In genomic region chr1:66540434-66541032, GRCh38 we compare ENCODE assay signal across 12 cellular contexts. TPM values are rescaled to one million over a fixed set of nuclear protein-coding genes. Genes with fewer than 3 reads are reported as not detected.
A peak's percentile ranks its signal among the peaks of the same experiment; 100 is the strongest.
DNase-seq lines count a peak whose midpoint lies in the region; ATAC-seq and TF ChIP-seq lines count a peak whose summit lies in the region.
"Had no signal": no experiment of that assay in that cellular context is flagged by ENCODE, and none has a peak within 500 bp of the region (broad histone marks: within the 10 kb centered on the region; RNA-seq: fewer than 3 reads in every experiment).

No MANE protein-coding gene starts in this region.

- H4K20me1 ChIP-seq in IMR-90 (ENCODE audit: insufficient read depth, low read length): peaks cover 27% of the 10 kb centered on the region; the same call in 1 of the 2 replicates

- DNase-seq in ACHN (peak; percentile 2), IMR-90 (peak; percentile 72), choroid plexus epithelial cell (ENCODE audit: low read depth) (peak; percentile 89), kidney tubule cell (ENCODE audit: low spot score) (peak; percentile 86), left lung (no peak), HuH-7.5 (ENCODE audit: low spot score) (no peak), mucosa of descending colon (no peak)
- no peak for DNase-seq in activated naive CD8-positive, alpha-beta T cell treated with anti-CD3 and anti-CD28 coated beads, Interleukin-2, amount 50 U/mL, for 24 hours
- DNase-seq: activated CD4-positive, alpha-beta T cell treated with anti-CD3 and anti-CD28 coated beads for 4 hours; NCI-H2171 treated with DMSO at 0.1 percent for 48 hours; posterior cingulate gyrus had no signal

- H2BK5ac ChIP-seq in IMR-90 (ENCODE audit: low read depth, low read length, poor library complexity, severe bottlenecking): peak overlapping the region; percentile 96

- H3K27me3 ChIP-seq in IMR-90 (ENCODE audit: control insufficient read depth, insufficient read depth, low read length): no peaks in the 10 kb centered on the region
- no peaks in the 10 kb centered on the region for H3K27me3 ChIP-seq in left lung

- peak overlapping the region; percentile 87 for H3K23ac ChIP-seq in IMR-90 (ENCODE audit: low read depth, low read length)

- peak; percentile 56 for TF ChIP-seq POLR2A in IMR-90 (IDR thresholded peaks at IDR 0.05; ENCODE audit: low read depth, low read length)

- H4K5ac ChIP-seq in IMR-90 (ENCODE audit: low read depth, low read length): peak overlapping the region; percentile 75; the same call in 1 of the 2 replicates

- no peak for TF ChIP-seq CTCF in IMR-90 (conservative IDR thresholded peaks at IDR 0.05; ENCODE audit: low read depth, low read length)
- no peak for TF ChIP-seq CTCF in choroid plexus epithelial cell (conservative IDR thresholded peaks at IDR 0.05; ENCODE audit: low read depth, low read length)
- no peak for TF ChIP-seq CTCF in left lung (IDR thresholded peaks at IDR 0.05)
- no peak for TF ChIP-seq CTCF in mucosa of descending colon (IDR thresholded peaks at IDR 0.05)

- H3K4me3 ChIP-seq in IMR-90 (ENCODE audit: insufficient read depth, low read depth, low read length): peak overlapping the region; percentile 6; the same call in 1 of the 2 replicates
- no peak overlapping the region for H3K4me3 ChIP-seq in choroid plexus epithelial cell (ENCODE audit: low read depth, low read length)
- no peak overlapping the region for H3K4me3 ChIP-seq in left lung
- no peak overlapping the region for H3K4me3 ChIP-seq in mucosa of descending colon

- peak overlapping the region; percentile 86 for H2BK20ac ChIP-seq in IMR-90 (ENCODE audit: low read depth, low read length)

- peak overlapping the region; percentile 80 for H4K91ac ChIP-seq in IMR-90 (ENCODE audit: insufficient read depth, low read depth, low read length)

- H3K4me3 Mint-ChIP-seq in activated naive CD8-positive, alpha-beta T cell treated with anti-CD3 and anti-CD28 coated beads, Interleukin-2, amount 50 U/mL, for 24 hours: no peak overlapping the region
- H3K4me3 Mint-ChIP-seq: type B pancreatic cell had no signal

- no peak overlapping the region for H3K27ac Mint-ChIP-seq in activated naive CD8-positive, alpha-beta T cell treated with anti-CD3 and anti-CD28 coated beads, Interleukin-2, amount 50 U/mL, for 24 hours
- H3K27ac Mint-ChIP-seq: type B pancreatic cell had no signal

- peaks cover 23% of the 10 kb centered on the region for H3K9me1 ChIP-seq in IMR-90 (ENCODE audit: insufficient read depth, low read length)

- H3K36me3 Mint-ChIP-seq in activated naive CD8-positive, alpha-beta T cell treated with anti-CD3 and anti-CD28 coated beads, Interleukin-2, amount 50 U/mL, for 24 hours (ENCODE audit: low read depth): no peaks in the 10 kb centered on the region
- H3K36me3 Mint-ChIP-seq: type B pancreatic cell had no signal

- H3K27me3 Mint-ChIP-seq in activated naive CD8-positive, alpha-beta T cell treated with anti-CD3 and anti-CD28 coated beads, Interleukin-2, amount 50 U/mL, for 24 hours: peaks cover 6% of the 10 kb centered on the region

- no peak for TF ChIP-seq RAD21 in IMR-90 (IDR thresholded peaks at IDR 0.05; ENCODE audit: low read length)

- H3K27ac ChIP-seq in IMR-90 (ENCODE audit: insufficient read depth, low read length) (peak overlapping the region; percentile 73; the same call in 1 of the 2 replicates), left lung (no peak overlapping the region)

- no peak overlapping the region for H2AFZ ChIP-seq in IMR-90 (replicated peaks; ENCODE audit: low read length, poor library complexity)

- peak overlapping the region; percentile 59 for H3K56ac ChIP-seq in IMR-90 (ENCODE audit: extremely low read depth, insufficient read depth, low read length)

- ATAC-seq in IMR-90 (ENCODE audit: low read depth): peak; percentile 18
- no peak for ATAC-seq in left lung
- no peak for ATAC-seq in activated naive CD8-positive, alpha-beta T cell treated with anti-CD3 and anti-CD28 coated beads, Interleukin-2, amount 50 U/mL, for 24 hours
- no peak for ATAC-seq in mucosa of descending colon

- peaks cover 11 to 52% of the 10 kb centered on the region in 2 experiments; a peak in 3 of 4 replicates for H3K79me1 ChIP-seq in IMR-90 (ENCODE audit: low read depth in 1 of 2, low read length in 2 of 2)

- peak overlapping the region; percentile 59 for H3K14ac ChIP-seq in IMR-90 (replicated peaks; ENCODE audit: low read depth, low read length)

- POLR2A ChIA-PET in IMR-90 (lab: Charles Lee; ENCODE audit: unreplicated experiment): interaction anchor here (0.5 to 1.4 kb wide), 4 partner anchors 9 to 272 kb away, joined by 3 to 4 read pairs (median 3); no protein-coding TSS in a partner anchor

- peak overlapping the region; percentile 85 for H3K4ac ChIP-seq in IMR-90 (ENCODE audit: low read depth, low read length)

- intact Hi-C loops in IMR-90 (cut with micrococcal nuclease) (no loop called here), left lung (cut with DNase I) (no loop called here), mucosa of descending colon (cut with DNase I, micrococcal nuclease) (no loop called here)

- CTCF ChIA-PET in IMR-90 (lab: Yijun Ruan, JAX): interaction anchor here (1.0 kb wide), 1 partner anchor 78 kb away, joined by 3 read pairs; no protein-coding TSS in a partner anchor

- H3K4me1 Mint-ChIP-seq in activated naive CD8-positive, alpha-beta T cell treated with anti-CD3 and anti-CD28 coated beads, Interleukin-2, amount 50 U/mL, for 24 hours: no peaks in the 10 kb centered on the region

- WGBS in IMR-90 (ENCODE audit: extremely low coverage in 2 of 2, insufficient read length in 1 of 2), 2 experiments: 3% methylated on average over 3 of the region's 3 CpGs; no CpG with 5 or more reads in 1 of the 2 experiments

- no TSS peak for BruUV-seq in IMR-90 (replicated peaks; lab: Mats Ljungman, UMichigan)

- no peaks in the 10 kb centered on the region for H3K9me3 ChIP-seq in IMR-90 (ENCODE audit: control insufficient read depth, insufficient read depth, low read length)
- H3K9me3 ChIP-seq in left lung: no peaks in the 10 kb centered on the region
- no peaks in the 10 kb centered on the region for H3K9me3 ChIP-seq in mucosa of descending colon

- peak overlapping the region; percentile 63; the same call in 1 of the 3 replicates for H2BK15ac ChIP-seq in IMR-90 (ENCODE audit: low read depth, low read length)

- peak overlapping the region; percentile 96 for H2BK120ac ChIP-seq in IMR-90 (ENCODE audit: low read depth, low read length)

- H2AK9ac ChIP-seq in IMR-90 (replicated peaks; ENCODE audit: low read depth, low read length, poor library complexity): no peak overlapping the region

- H3K9ac ChIP-seq in IMR-90 (ENCODE audit: low read depth, low read length): peak overlapping the region; percentile 12; the same call in 1 of the 2 replicates

- H2AK5ac ChIP-seq in IMR-90 (ENCODE audit: low read depth, low read length): peak overlapping the region; percentile 16; the same call in 1 of the 2 replicates

- in situ Hi-C loops in ACHN (cut with HindIII; ENCODE audit: low pct_ligation_motif_present, low pct_unique_long_range_greater_than_20kb, low sequenced_read_pairs) (no loop called here), IMR-90 (cut with MboI; ENCODE audit: low sequenced_read_pairs) (loop anchor here (25.0 kb wide), 1 partner anchor 397 kb away; no protein-coding TSS in a partner anchor)

- H3K4me1 ChIP-seq in IMR-90 (ENCODE audit: control insufficient read depth, insufficient read depth, low read length): peaks cover 34% of the 10 kb centered on the region
- peaks cover 0 to 5% of the 10 kb centered on the region in 2 donors for H3K4me1 ChIP-seq in left lung
- no peaks in the 10 kb centered on the region for H3K4me1 ChIP-seq in mucosa of descending colon (ENCODE audit: low read depth)

- H4K8ac ChIP-seq in IMR-90 (ENCODE audit: low read depth in 2 of 2, low read length in 2 of 2): peak overlapping the region; percentile 32 to 87

- peaks cover 29% of the 10 kb centered on the region for H3K36me3 ChIP-seq in IMR-90 (ENCODE audit: control insufficient read depth, insufficient read depth, low read length)
- H3K36me3 ChIP-seq in left lung: no peaks in the 10 kb centered on the region
- H3K36me3 ChIP-seq in mucosa of descending colon (ENCODE audit: low read depth): no peaks in the 10 kb centered on the region

- dilution Hi-C loops in IMR-90 (cut with HindIII; ENCODE audit: low sequenced_read_pairs, unreplicated experiment): no loop called here

- peak overlapping the region; percentile 96 for H3K18ac ChIP-seq in IMR-90 (ENCODE audit: low read depth, low read length)

- H3K9me3 Mint-ChIP-seq in activated naive CD8-positive, alpha-beta T cell treated with anti-CD3 and anti-CD28 coated beads, Interleukin-2, amount 50 U/mL, for 24 hours: no peaks in the 10 kb centered on the region
- H3K9me3 Mint-ChIP-seq: type B pancreatic cell had no signal

- H3K4me2 ChIP-seq in IMR-90 (ENCODE audit: low read depth, low read length): peak overlapping the region; percentile 68

TF ChIP-seq in IMR-90, 13 proteins besides CTCF, POLR2A, EP300 and RAD21:
- TF ChIP-seq RFX5 (IDR thresholded peaks at IDR 0.05; ENCODE audit: low read depth, low read length) (no peak), SMC3 (IDR thresholded peaks at IDR 0.05; ENCODE audit: low read depth, low read length) (no peak), BHLHE40 (IDR thresholded peaks at IDR 0.05; ENCODE audit: low read depth, low read length) (peak; percentile 24; the same call in 1 of the 2 replicates)

RNA-seq across cellular contexts. Expression of gene SGIP1, which starts 6.6 kb away (rescaled TPM):
- total RNA-seq in IMR-90 (2012; rRNA removed): 27.1 and 43.6 TPM in 2 replicates
- polyA plus RNA-seq in IMR-90 (2012; rRNA removed): 40.7 and 42.7 TPM in 2 replicates
- 8.9 and 10.9 TPM in 2 replicates for polyA plus RNA-seq in IMR-90 (2012; cell fraction: cytosol; rRNA removed)
- 69.0 and 361 TPM in 2 replicates for polyA plus RNA-seq in IMR-90 (2012; cell fraction: nucleus; rRNA removed; ENCODE audit: low replicate concordance)
- 1 to 10 TPM; 6.8 to 7.1 TPM for total RNA-seq in left lung
- total RNA-seq in mucosa of descending colon: 1 to 10 TPM in 1 of 3 donors, under 1 TPM in 2; 0.65 to 7.3 (median 0.93) TPM

Comparison
In these comparisons a context has a peak if more than half of its experiments do, and no peak if none do; other contexts are left out.
1. DNase-seq: peak in ACHN (single experiment), IMR-90 (single experiment), choroid plexus epithelial cell (single experiment) and kidney tubule cell (single experiment); none in left lung (0 of 2), HuH-7.5 (single experiment), activated naive CD8-positive, alpha-beta T cell treated with anti-CD3 and anti-CD28 coated beads, Interleukin-2, amount 50 U/mL, for 24 hours (single experiment) and mucosa of descending colon (0 of 3).